ENCODE assay signal across 1 cellular context in the genomic region with DNA sequence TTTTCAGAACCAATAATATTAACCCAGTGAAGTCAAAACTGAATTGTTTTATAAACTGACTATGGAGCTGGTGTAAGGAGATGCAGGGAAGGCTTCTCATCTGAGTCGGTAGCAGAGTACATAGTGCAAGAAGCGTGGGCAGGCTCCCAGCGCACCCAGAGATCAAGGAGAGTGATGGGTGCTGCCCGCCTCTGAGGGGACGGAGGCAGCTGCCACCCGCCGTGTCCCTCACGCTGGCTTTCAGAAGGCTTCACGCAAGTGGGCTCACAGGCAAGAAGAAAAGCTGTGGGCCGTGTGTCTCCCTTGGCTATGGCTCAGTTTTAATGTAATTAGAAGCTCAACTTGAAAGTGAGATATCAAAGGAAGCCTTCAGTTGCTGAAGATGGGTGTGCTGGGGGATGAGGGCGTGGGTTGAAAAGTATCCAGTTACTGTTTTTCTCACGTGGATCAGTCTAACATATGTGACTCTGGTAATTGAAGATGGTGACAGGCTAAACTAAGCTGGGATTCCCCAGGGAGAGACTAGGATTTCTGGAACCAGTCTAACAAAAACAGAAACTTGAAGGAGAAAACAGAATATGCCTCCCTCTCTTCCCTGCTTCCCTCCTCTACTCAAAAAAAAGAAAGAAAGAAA.
TF ChIP-seq lines count a peak whose summit lies in the region.

No MANE protein-coding gene starts in this region.

TF ChIP-seq in IMR-90, 13 proteins besides CTCF, POLR2A, EP300 and RAD21 (continued from another document):
- TF ChIP-seq, protein P1, sequence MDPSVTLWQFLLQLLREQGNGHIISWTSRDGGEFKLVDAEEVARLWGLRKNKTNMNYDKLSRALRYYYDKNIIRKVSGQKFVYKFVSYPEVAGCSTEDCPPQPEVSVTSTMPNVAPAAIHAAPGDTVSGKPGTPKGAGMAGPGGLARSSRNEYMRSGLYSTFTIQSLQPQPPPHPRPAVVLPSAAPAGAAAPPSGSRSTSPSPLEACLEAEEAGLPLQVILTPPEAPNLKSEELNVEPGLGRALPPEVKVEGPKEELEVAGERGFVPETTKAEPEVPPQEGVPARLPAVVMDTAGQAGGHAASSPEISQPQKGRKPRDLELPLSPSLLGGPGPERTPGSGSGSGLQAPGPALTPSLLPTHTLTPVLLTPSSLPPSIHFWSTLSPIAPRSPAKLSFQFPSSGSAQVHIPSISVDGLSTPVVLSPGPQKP (IDR thresholded peaks at IDR 0.05; ENCODE audit: borderline replicate concordance, low read depth, low read length), result no peak
- TF ChIP-seq MAZ (IDR thresholded peaks at IDR 0.05; ENCODE audit: borderline replicate concordance, low read depth, low read length), result no peak
- TF ChIP-seq, protein P2, sequence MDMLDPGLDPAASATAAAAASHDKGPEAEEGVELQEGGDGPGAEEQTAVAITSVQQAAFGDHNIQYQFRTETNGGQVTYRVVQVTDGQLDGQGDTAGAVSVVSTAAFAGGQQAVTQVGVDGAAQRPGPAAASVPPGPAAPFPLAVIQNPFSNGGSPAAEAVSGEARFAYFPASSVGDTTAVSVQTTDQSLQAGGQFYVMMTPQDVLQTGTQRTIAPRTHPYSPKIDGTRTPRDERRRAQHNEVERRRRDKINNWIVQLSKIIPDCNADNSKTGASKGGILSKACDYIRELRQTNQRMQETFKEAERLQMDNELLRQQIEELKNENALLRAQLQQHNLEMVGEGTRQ (IDR thresholded peaks at IDR 0.05; ENCODE audit: low read depth, low read length), result no peak
